In genomic region chr5:74916831-74917710, GRCh38 we compare ENCODE assay signal across 13 cellular contexts. TPM values are rescaled to one million over a fixed set of nuclear protein-coding genes. Genes with fewer than 3 reads are reported as not detected.
A peak's percentile ranks its signal among the peaks of the same experiment; 100 is the strongest.
DNase-seq lines count a peak whose midpoint lies in the region; ATAC-seq and TF ChIP-seq lines count a peak whose summit lies in the region.
"Had no signal": no experiment of that assay in that cellular context is flagged by ENCODE, and none has a peak within 500 bp of the region (broad histone marks: within the 10 kb centered on the region; RNA-seq: fewer than 3 reads in every experiment).

No MANE protein-coding gene starts in this region.

- TF ChIP-seq CTCF in osteoblast (IDR thresholded peaks at IDR 0.05; ENCODE audit: extremely low read depth, low read depth, low read length) (no peak), GM10248 (IDR thresholded peaks at IDR 0.05; ENCODE audit: control extremely low read depth, extremely low read depth, low read depth, missing control alignments) (no peak), transverse colon (IDR thresholded peaks at IDR 0.05) (no peak)

- no peak for TF ChIP-seq POLR2A in transverse colon (IDR thresholded peaks at IDR 0.05)

- H3K27me3 ChIP-seq in osteoblast (ENCODE audit: insufficient read depth, low read length) (peaks cover 7% of the 10 kb centered on the region), transverse colon (no peaks in the 10 kb centered on the region)

- H3K4me1 ChIP-seq in osteoblast (ENCODE audit: insufficient read depth, low read length) (no peaks in the 10 kb centered on the region), transverse colon (peaks cover 0 to 4% (median 0%) of the 10 kb centered on the region in 4 donors)

- ATAC-seq in HG03378 (IDR thresholded peaks at IDR 0.05; ENCODE audit: unreplicated experiment) = no peak
- ATAC-seq: activated CD4-positive, CD25-positive, alpha-beta regulatory T cell treated with anti-CD3 and anti-CD28 coated beads, Interleukin-2, amount 50 U/mL, for 24 hours; stimulated activated memory B cell treated with anti-CD40 and anti-IgM and Interleukin-4, amounts not matched to agents 10 μg/mL and 1 μg/mL and 100 μg/mL, for 72 hours had no signal

- no peaks in the 10 kb centered on the region for H3K36me3 ChIP-seq in osteoblast (ENCODE audit: insufficient read depth, low read length)
- H3K36me3 ChIP-seq in transverse colon = no peaks in the 10 kb centered on the region

- in situ Hi-C loops in transverse colon (cut with MboI; ENCODE audit: low pct_ligation_motif_present in 1 of 4, low pct_unique_long_range_greater_than_20kb in 1 of 4, low sequenced_read_pairs in 3 of 4) = loop anchor here (10.0 to 25.0 kb wide), 3 partner anchors 130 to 255 kb away; no protein-coding TSS in a partner anchor

- H3K9me3 ChIP-seq in osteoblast (ENCODE audit: low read depth, low read length) (no peaks in the 10 kb centered on the region), transverse colon (no peaks in the 10 kb centered on the region)

- no peak for TF ChIP-seq EP300 in transverse colon (IDR thresholded peaks at IDR 0.05; ENCODE audit: low read depth)

- H2AFZ ChIP-seq in osteoblast (ENCODE audit: low read length) = no peak overlapping the region

- CTCF ChIA-PET in GM10248 (lab: Yijun Ruan, JAX) = interaction anchor here (0.6 to 2.9 kb wide), 3 partner anchors 10 to 244 kb away, joined by 3 to 13 read pairs (median 4); no protein-coding TSS in a partner anchor

- no peak overlapping the region for H3K4me2 ChIP-seq in osteoblast (ENCODE audit: insufficient read depth, low read length)

- no peaks in the 10 kb centered on the region for H3K79me2 ChIP-seq in osteoblast (ENCODE audit: insufficient read depth, low read length)

- POLR2A ChIA-PET in GM10248 (lab: Yijun Ruan, JAX) = no interaction called here

- DNase-seq in H4 (ENCODE audit: low spot score) (peak; percentile 53), NCI-H69 (lab: John Stamatoyannopoulos, UW) (peak; percentile 74), dermis blood vessel endothelial cell (peak; percentile 5), osteoblast (ENCODE audit: insufficient read length, low spot score, missing footprints) (peak; percentile 35), GM10248 (ENCODE audit: extremely low spot score) (no peak), superior temporal gyrus (ENCODE audit: extremely low spot score) (no peak), transverse colon (no peak)
- DNase-seq: GF-D8; NCI-H1105; stimulated activated CD4-positive, alpha-beta T cell treated with anti-CD3 and anti-CD28 coated beads, Interleukin-12 subunit alpha, Interleukin-12 subunit beta, amount 100 ng/mL, for 4 hours had no signal

- H3K27ac ChIP-seq in osteoblast (ENCODE audit: low read depth, low read length) = no peak overlapping the region
- H3K27ac ChIP-seq in transverse colon = peak overlapping the region in 1 of 4 donors; percentile 13

- WGBS in transverse colon (ENCODE audit: low coverage in 1 of 2), 2 donors = 69 to 71% methylated on average over 4 to 7 of the region's 7 CpGs

- intact Hi-C loops in transverse colon (cut with DNase I; ENCODE audit: low total_unique reads) = no loop called here

- H4K20me1 ChIP-seq in osteoblast (ENCODE audit: insufficient read depth, low read length) = no peaks in the 10 kb centered on the region

- no peak overlapping the region for H3K4me3 ChIP-seq in osteoblast (ENCODE audit: insufficient read depth, low read length)
- no peak overlapping the region for H3K4me3 ChIP-seq in transverse colon

RNA-seq across cellular contexts. Expression of gene FAM169A, which starts 50.9 kb away (rescaled TPM):
- total RNA-seq in H4 (2014; rRNA removed; shearing (Covaris generic)) = 7.1 and 7.6 TPM in 2 replicates
- total RNA-seq in dermis blood vessel endothelial cell = 4.0 and 4.9 TPM in 2 replicates
- under 0.01 TPM in 2 replicates for total RNA-seq in osteoblast
- 10 to 100 TPM in 1 of 4 donors, 1 to 10 TPM in 2, under 1 TPM in 1; 0.20 to 14.6 (median 2.5) TPM for total RNA-seq in transverse colon

Comparison
In these comparisons a context has a peak if more than half of its experiments do, and no peak if none do; other contexts are left out.
1. DNase-seq: peak in H4 (single experiment), NCI-H69 (single experiment), dermis blood vessel endothelial cell (single experiment) and osteoblast (single experiment); none in GM10248 (single experiment), superior temporal gyrus (single experiment) and transverse colon (single experiment).